In the genomic region with DNA sequence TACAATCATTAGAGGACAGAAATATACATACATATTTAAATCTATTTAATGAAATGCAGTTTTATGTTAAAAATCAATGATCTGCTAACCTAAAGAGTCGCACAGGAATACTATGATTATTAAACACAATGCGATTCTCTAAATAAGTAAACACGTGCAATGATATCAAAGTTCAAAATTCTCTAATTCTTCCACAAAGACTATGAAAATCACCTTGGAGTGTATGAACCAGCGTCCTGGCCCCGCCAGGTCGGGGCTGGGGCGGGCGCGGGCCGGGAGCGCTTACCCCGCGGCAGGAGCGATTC, we compare ENCODE assay signal across 8 cellular contexts. TPM values are rescaled to one million over a fixed set of nuclear protein-coding genes. Genes with fewer than 3 reads are reported as not detected.
A peak's percentile ranks its signal among the peaks of the same experiment; 100 is the strongest.
DNase-seq lines count a peak whose midpoint lies in the region; ATAC-seq and TF ChIP-seq lines count a peak whose summit lies in the region.

No MANE protein-coding gene starts in this region.

- peak overlapping the region; percentile 97 for H3K4me3 ChIP-seq in CD8-positive, alpha-beta memory T cell (ENCODE audit: low read length)
- H3K4me3 ChIP-seq in Panc1 (ENCODE audit: low read depth in 2 of 2, low read length in 2 of 2), result peak overlapping the region; percentile 93 to 94
- H3K4me3 ChIP-seq in esophagus (ENCODE audit: low read depth in 1 of 2, low read length in 2 of 2), result peak overlapping the region; percentile 71 to 87
- H3K4me3 ChIP-seq in ovary, result peak overlapping the region; percentile 56

- no peaks in the 10 kb centered on the region for H3K9me3 Mint-ChIP-seq in CD8-positive, alpha-beta memory T cell

- intact Hi-C loops in Panc1 (cut with micrococcal nuclease; ENCODE audit: unreplicated experiment), result no loop called here
- intact Hi-C loops in ovary (cut with DNase I), result no loop called here

- no peaks in the 10 kb centered on the region for H3K9me3 ChIP-seq in CD8-positive, alpha-beta memory T cell (ENCODE audit: low read length)
- no peaks in the 10 kb centered on the region for H3K9me3 ChIP-seq in Panc1 (ENCODE audit: control insufficient read depth, insufficient read depth, low read depth, low read length)
- H3K9me3 ChIP-seq in esophagus (ENCODE audit: control insufficient read depth in 2 of 2, insufficient read depth in 1 of 2, low read depth in 1 of 2, low read length in 1 of 2), result no peaks in the 10 kb centered on the region
- H3K9me3 ChIP-seq in ovary, result no peaks in the 10 kb centered on the region

- no peaks in the 10 kb centered on the region for H3K27me3 ChIP-seq in CD8-positive, alpha-beta memory T cell (ENCODE audit: insufficient read depth, low read length, poor library complexity, severe bottlenecking)
- H3K27me3 ChIP-seq in Panc1 (ENCODE audit: control insufficient read depth, insufficient read depth, low read length), result no peaks in the 10 kb centered on the region
- no peaks in the 10 kb centered on the region for H3K27me3 ChIP-seq in esophagus (ENCODE audit: control insufficient read depth in 1 of 2, insufficient read depth in 2 of 2, low read length in 2 of 2)
- H3K27me3 ChIP-seq in ovary, result no peaks in the 10 kb centered on the region

- H3K4me1 ChIP-seq in CD8-positive, alpha-beta memory T cell (ENCODE audit: insufficient read depth, low read length), result peaks cover 20% of the 10 kb centered on the region
- H3K4me1 ChIP-seq in Panc1 (ENCODE audit: control insufficient read depth, insufficient read depth, low read length) (peaks cover 13% of the 10 kb centered on the region; the same call in 1 of the 2 replicates), esophagus (ENCODE audit: control insufficient read depth in 2 of 2, insufficient read depth in 2 of 2, low read length in 1 of 2) (peaks cover 0 to 3% of the 10 kb centered on the region in 2 donors), ovary (ENCODE audit: insufficient read depth) (peaks cover 2% of the 10 kb centered on the region)

- TF ChIP-seq POLR2A in ovary (IDR thresholded peaks at IDR 0.05), result no peak

- H3K36me3 ChIP-seq in CD8-positive, alpha-beta memory T cell (ENCODE audit: insufficient read depth, low read length), result no peaks in the 10 kb centered on the region
- peaks cover 7% of the 10 kb centered on the region for H3K36me3 ChIP-seq in Panc1 (ENCODE audit: control insufficient read depth, insufficient read depth, low read length)
- H3K36me3 ChIP-seq in esophagus (ENCODE audit: control insufficient read depth in 2 of 2, insufficient read depth in 2 of 2, low read length in 1 of 2), result no peaks in the 10 kb centered on the region
- no peaks in the 10 kb centered on the region for H3K36me3 ChIP-seq in ovary

- POLR2A ChIA-PET in CD8-positive, alpha-beta memory T cell (lab: Charles Lee), result interaction anchor here (2.0 kb wide), 1 partner anchor 26 kb away, joined by 14 read pairs; a partner anchor contains a TSS
- POLR2A ChIA-PET in Panc1 (lab: Charles Lee), result interaction anchor here (0.7 to 0.8 kb wide), 2 partner anchors 10 to 24 kb away, joined by 3 to 4 read pairs; no protein-coding TSS in a partner anchor

- TF ChIP-seq CTCF in Panc1 (IDR thresholded peaks at IDR 0.05) (no peak), ovary (IDR thresholded peaks at IDR 0.05) (no peak), GM13977 (IDR thresholded peaks at IDR 0.05; ENCODE audit: extremely low read depth, insufficient read depth, missing control alignments) (no peak)

- DNase-seq in CD8-positive, alpha-beta memory T cell, result no peak
- no peak for DNase-seq in Panc1 (ENCODE audit: low read depth, low spot score)
- no peak for DNase-seq in ovary
- DNase-seq in NCI-H1417 (lab: John Stamatoyannopoulos, UW), result no peak
- DNase-seq in NOMO-1 (lab: John Stamatoyannopoulos, UW; ENCODE audit: unreplicated experiment in 2 of 2), result no peak
- no peak for DNase-seq in GM13977 (ENCODE audit: low spot score)

- peak overlapping the region; percentile 88 for H3K27ac ChIP-seq in CD8-positive, alpha-beta memory T cell (ENCODE audit: low read depth, low read length)
- H3K27ac ChIP-seq in Panc1 (ENCODE audit: low read length) (peak overlapping the region; percentile 94), esophagus (ENCODE audit: low read depth in 2 of 2, low read length in 1 of 2) (peak overlapping the region; percentile 95 to 99), ovary (no peak overlapping the region)

- H3K4me3 Mint-ChIP-seq in CD8-positive, alpha-beta memory T cell, result peak overlapping the region; percentile 92 to 98 (median 96)

- no TSS peak for BruUV-seq in Panc1 (replicated peaks; lab: Mats Ljungman, UMichigan)

- H3K27ac Mint-ChIP-seq in CD8-positive, alpha-beta memory T cell, result peak overlapping the region in 2 of 8 donors; percentile 89 to 97

- peaks cover 0 to 18% (median under 1%) of the 10 kb centered on the region in 3 donors for H3K36me3 Mint-ChIP-seq in CD8-positive, alpha-beta memory T cell

- in situ Hi-C loops in Panc1 (cut with HindIII; ENCODE audit: low pct_unique_long_range_greater_than_20kb, low sequenced_read_pairs), result no loop called here
- in situ Hi-C loops in GM13977 (cut with MboI; ENCODE audit: low pct_unique_long_range_greater_than_20kb, low sequenced_read_pairs, unreplicated experiment), result no loop called here

- WGBS in esophagus, 2 donors, result 1% methylated on average over 14 of the region's 14 CpGs
- WGBS in ovary, 3 donors, result 1% methylated on average over 14 of the region's 14 CpGs

- H3K4me1 Mint-ChIP-seq in CD8-positive, alpha-beta memory T cell, result peaks cover 27 to 43% (median 41%) of the 10 kb centered on the region in 3 donors

- CTCF ChIA-PET in CD8-positive, alpha-beta memory T cell (lab: Charles Lee), result no interaction called here
- CTCF ChIA-PET in Panc1 (lab: Charles Lee), result no interaction called here

- ATAC-seq in Panc1 (no peak), HG03469 (IDR thresholded peaks at IDR 0.05; ENCODE audit: unreplicated experiment) (no peak)

- no peak for TF ChIP-seq EP300 in ovary (IDR thresholded peaks at IDR 0.05)

- no peaks in the 10 kb centered on the region for H3K27me3 Mint-ChIP-seq in CD8-positive, alpha-beta memory T cell

RNA-seq across cellular contexts. Expression of a gene that starts 0.6 kb away (rescaled TPM):
- total RNA-seq in CD8-positive, alpha-beta memory T cell, result 10 to 100 TPM; 10.0 to 12.7 TPM
- 80.7 TPM for polyA plus RNA-seq in CD8-positive, alpha-beta memory T cell
- 15.2 TPM for total RNA-seq in Panc1 (2021; ENCODE audit: unreplicated experiment)
- 8.7 TPM for polyA plus RNA-seq in Panc1 (2012; ENCODE audit: insufficient read length)
- polyA plus RNA-seq in esophagus, result 10 to 100 TPM; 25.7 to 42.6 TPM
- 10 to 100 TPM; 40.7 to 60.0 (median 50.3) TPM for total RNA-seq in ovary
- 10 to 100 TPM; 67.1 to 69.2 TPM for polyA plus RNA-seq in ovary

RNA-seq across cellular contexts. Expression of a gene that starts 21.8 kb away (rescaled TPM):
- under 1 TPM; 0.44 to 0.48 TPM for total RNA-seq in CD8-positive, alpha-beta memory T cell
- 0.39 TPM for polyA plus RNA-seq in CD8-positive, alpha-beta memory T cell
- total RNA-seq in Panc1 (2021; ENCODE audit: unreplicated experiment) (3.0 TPM), ovary (1 to 10 TPM; 5.6 to 9.8 (median 6.8) TPM)
- polyA plus RNA-seq in Panc1 (2012; ENCODE audit: insufficient read length), result 3.1 TPM
- polyA plus RNA-seq in esophagus (1 to 10 TPM in 1 of 2 donors, under 1 TPM in 1; 0.96 to 1.5 TPM), ovary (10 to 100 TPM; 10.9 to 18.5 TPM)

RNA-seq across cellular contexts. Expression of a gene that starts 25.9 kb away (rescaled TPM):
- total RNA-seq in CD8-positive, alpha-beta memory T cell, result 10 to 100 TPM; 25.1 to 27.6 TPM
- polyA plus RNA-seq in CD8-positive, alpha-beta memory T cell, result 94.5 TPM
- 20.2 TPM for total RNA-seq in Panc1 (2021; ENCODE audit: unreplicated experiment)
- 11.8 TPM for polyA plus RNA-seq in Panc1 (2012; ENCODE audit: insufficient read length)
- polyA plus RNA-seq in esophagus, result 10 to 100 TPM; 37.5 to 39.9 TPM
- total RNA-seq in ovary, result 100 to 1,000 TPM in 1 of 7 donors, 10 to 100 TPM in 6; 68.7 to 103 (median 90.4) TPM
- polyA plus RNA-seq in ovary, result 100 to 1,000 TPM in 1 of 2 donors, 10 to 100 TPM in 1; 68.8 to 104 TPM

Comparison
In these comparisons a context has a peak if more than half of its experiments do, and no peak if none do; other contexts are left out.
1. H3K27ac ChIP-seq: peak in CD8-positive, alpha-beta memory T cell (single experiment), Panc1 (single experiment) and esophagus (2 of 2); none in ovary (0 of 2).
2. Peak in every context shown above with its lines, with median percentiles within 50 percentile points of each other: H3K4me3 ChIP-seq.